ENCODE assay signal across 1 cellular context in genomic region chr19:49874503-49875157, GRCh38.
TF ChIP-seq lines count a peak whose summit lies in the region.

No MANE protein-coding gene starts in this region.

TF ChIP-seq in GM23338, 12 proteins besides CTCF, POLR2A, EP300 and RAD21 (continued from another document):
- TF ChIP-seq EZH2phosphoT487 (IDR thresholded peaks at IDR 0.05; ENCODE audit: unreplicated experiment) (no peak), EZH2 (IDR thresholded peaks at IDR 0.05; ENCODE audit: low read depth, unreplicated experiment) (no peak), STAT1 (IDR thresholded peaks at IDR 0.05; ENCODE audit: unreplicated experiment) (no peak), JUNB (IDR thresholded peaks at IDR 0.05; ENCODE audit: unreplicated experiment) (no peak), ZNF114 (CRISPR knock-in tag; IDR thresholded peaks at IDR 0.05) (no peak), ZNF331 (CRISPR knock-in tag; IDR thresholded peaks at IDR 0.05; ENCODE audit: low read depth) (no peak), ETS1 (IDR thresholded peaks at IDR 0.05) (no peak), REST (IDR thresholded peaks at IDR 0.05; ENCODE audit: unreplicated experiment) (no peak)
TF ChIP-seq in GM23338: peak in this region for 0.
